23 cellular contexts compared by ENCODE assay signal in genomic region chr7:152106990-152107389, GRCh38.
DNase-seq lines count a peak whose midpoint lies in the region; ATAC-seq, FAIRE-seq and TF ChIP-seq lines count a peak whose summit lies in the region.
"Had no signal": no experiment of that assay in that cellular context is flagged by ENCODE, and none has a peak within 500 bp of the region (broad histone marks: within the 10 kb centered on the region; RNA-seq: fewer than 3 reads in every experiment).

No MANE protein-coding gene starts in this region.

- H3K36me3 Mint-ChIP-seq in type B pancreatic cell = peaks cover 28% of the 10 kb centered on the region
- peaks cover 40% of the 10 kb centered on the region for H3K36me3 Mint-ChIP-seq in effector memory CD8-positive, alpha-beta T cell (ENCODE audit: insufficient read depth)

- TF ChIP-seq CTCF in cardiac muscle cell (IDR thresholded peaks at IDR 0.05; ENCODE audit: low read depth, low read length) = no peak
- TF ChIP-seq CTCF in K562 (IDR thresholded peaks at IDR 0.05 in 2 of 3, conservative IDR thresholded peaks at IDR 0.05 in 1 of 3; ENCODE audit: insufficient read depth in 2 of 3, low read depth in 1 of 3, low read length in 3 of 3) = no peak
- no peak for TF ChIP-seq CTCF in type B pancreatic cell (conservative IDR thresholded peaks at IDR 0.05)

- CTCF ChIA-PET in K562 (lab: Yijun Ruan, JAX; ENCODE audit: low intra/inter-chr PET ratio) = interaction anchor here (0.7 kb wide), 1 partner anchor 620 kb away, joined by 3 read pairs; no protein-coding TSS in a partner anchor

- H3K9me3 Mint-ChIP-seq in type B pancreatic cell = no peaks in the 10 kb centered on the region
- H3K9me3 Mint-ChIP-seq in effector memory CD8-positive, alpha-beta T cell = no peaks in the 10 kb centered on the region
- H3K9me3 Mint-ChIP-seq: HFFc6 had no signal

- no peak for TF ChIP-seq POLR2A in K562 (conservative IDR thresholded peaks at IDR 0.05)

- peak overlapping the region; percentile 39 for H3K27ac Mint-ChIP-seq in type B pancreatic cell
- peak overlapping the region in 1 of 2 donors; percentile 11 for H3K27ac Mint-ChIP-seq in effector memory CD8-positive, alpha-beta T cell
- H3K27ac Mint-ChIP-seq: HFFc6 had no signal

- no peak overlapping the region for H3K9ac ChIP-seq in K562 (ENCODE audit: insufficient read depth in 1 of 2, low read depth in 2 of 2, low read length in 2 of 2)
- H3K9ac ChIP-seq: GM23248 had no signal

- 30% methylated on average over 4 of the region's 4 CpGs for WGBS in K562 (ENCODE audit: insufficient coverage, low coverage, missing lambda C conversion rate)

- DNase-seq in cardiac muscle cell (ENCODE audit: low read depth in 1 of 2, low spot score in 1 of 2) (no peak), Right ventricle myocardium inferior (ENCODE audit: missing footprints) (no peak), K562 (ENCODE audit: extremely low read depth in 1 of 4, low spot score in 3 of 4) (no peak), iris pigment epithelial cell (ENCODE audit: low read depth) (peak; percentile 10), type B pancreatic cell (ENCODE audit: extremely low spot score, unreplicated experiment) (no peak)
- no peak for DNase-seq in activated CD4-positive, alpha-beta T cell treated with anti-CD3 and anti-CD28 coated beads, Interleukin-2, amount 50 U/mL, for 48 hours
- DNase-seq in effector memory CD8-positive, alpha-beta T cell = no peak
- DNase-seq: DMS153, DND-41, GM23248, H7, HFFc6, Kasumi-1, NCI-H1105, NCI-H1436 treated with DMSO at 0.1 percent for 48 hours, NCI-H1930, NCI-H2107, NCI-H526 treated with DMSO at 0.1 percent for 48 hours, PC-9, Right ventricle myocardium superior had no signal

- no peaks in the 10 kb centered on the region for H3K27me3 Mint-ChIP-seq in type B pancreatic cell
- H3K27me3 Mint-ChIP-seq in effector memory CD8-positive, alpha-beta T cell = no peaks in the 10 kb centered on the region

- no peak overlapping the region for H3K4me2 ChIP-seq in K562 (ENCODE audit: insufficient read depth, low read length)
- H3K4me2 ChIP-seq: PC-9 had no signal

- H3K4me1 Mint-ChIP-seq in type B pancreatic cell (ENCODE audit: unreplicated experiment) = no peaks in the 10 kb centered on the region
- H3K4me1 Mint-ChIP-seq in effector memory CD8-positive, alpha-beta T cell (ENCODE audit: low read depth in 2 of 2) = no peaks in the 10 kb centered on the region

- intact Hi-C loops in Right ventricle myocardium inferior (cut with DNase I) = no loop called here
- intact Hi-C loops in K562 (cut with micrococcal nuclease) = no loop called here

- no peaks in the 10 kb centered on the region for H4K20me1 ChIP-seq in K562 (replicated peaks; ENCODE audit: control insufficient read depth, insufficient read depth, low read length)

- H3K4me3 Mint-ChIP-seq in type B pancreatic cell = no peak overlapping the region
- no peak overlapping the region for H3K4me3 Mint-ChIP-seq in effector memory CD8-positive, alpha-beta T cell
- H3K4me3 Mint-ChIP-seq: HFFc6 had no signal

- H3K27ac ChIP-seq in cardiac muscle cell (peak overlapping the region; percentile 71), K562 (ENCODE audit: extremely low read depth, low read depth, low read length) (no peak overlapping the region)
- H3K27ac ChIP-seq: GM23248, PC-9, SJSA1 had no signal

- H3K79me2 ChIP-seq in K562 (ENCODE audit: control insufficient read depth, insufficient read depth, low read length) = no peaks in the 10 kb centered on the region

- FAIRE-seq in K562 (lab: Jason Lieb, UNC) = no peak
- FAIRE-seq: GM19239 had no signal

- in situ Hi-C loops in K562 (cut with MboI) = no loop called here

- POLR2A ChIA-PET in K562 (lab: Yijun Ruan, JAX) = interaction anchor here (1.4 kb wide), 1 partner anchor 10 kb away, joined by 4 read pairs; no protein-coding TSS in a partner anchor

- peaks cover 7% of the 10 kb centered on the region for H3K4me1 ChIP-seq in cardiac muscle cell (ENCODE audit: low read depth)
- 0 out of 5 replicates have a peak, but pooled peaks cover 0 to 2% of the 10 kb centered on the region in 2 experiments for H3K4me1 ChIP-seq in K562 (replicated peaks in 1 of 2; ENCODE audit: control insufficient read depth in 2 of 2, insufficient read depth in 2 of 2, low read length in 2 of 2)
- H3K4me1 ChIP-seq: SJSA1 had no signal

- TF ChIP-seq RAD21 in K562 (CRISPR knock-in tag; conservative IDR thresholded peaks at IDR 0.05 in 1 of 2, IDR thresholded peaks at IDR 0.05 in 1 of 2) = no peak

- peaks cover 9% of the 10 kb centered on the region for H3K36me3 ChIP-seq in cardiac muscle cell
- H3K36me3 ChIP-seq in K562 (ENCODE audit: control insufficient read depth, insufficient read depth, low read length) = peaks cover 28% of the 10 kb centered on the region

- H3K27me3 ChIP-seq in cardiac muscle cell (no peaks in the 10 kb centered on the region), K562 (ENCODE audit: control insufficient read depth in 2 of 2, insufficient read depth in 2 of 2, low read length in 2 of 2) (no peaks in the 10 kb centered on the region)
- H3K27me3 ChIP-seq: SJSA1 had no signal

- no TSS peak for BruUV-seq in K562 (replicated peaks; lab: Mats Ljungman, UMichigan)

- H3K9me1 ChIP-seq in K562 (ENCODE audit: control insufficient read depth, insufficient read depth, low read length) = no peaks in the 10 kb centered on the region

- H3K4me3 ChIP-seq in cardiac muscle cell = no peak overlapping the region
- H3K4me3 ChIP-seq in K562 = no peak overlapping the region
- H3K4me3 ChIP-seq: GM23248, PC-9, SJSA1 had no signal

- no peaks in the 10 kb centered on the region for H3K9me3 ChIP-seq in cardiac muscle cell (ENCODE audit: low read depth)
- H3K9me3 ChIP-seq in K562 (replicated peaks; ENCODE audit: control insufficient read depth, insufficient read depth, low read depth, low read length) = no peaks in the 10 kb centered on the region
- H3K9me3 ChIP-seq: SJSA1 had no signal

- no peak for TF ChIP-seq EP300 in K562 (IDR thresholded peaks at IDR 0.05; ENCODE audit: low read length)

- no peak overlapping the region for H2AFZ ChIP-seq in K562 (ENCODE audit: low read depth, low read length)
- H2AFZ ChIP-seq: GM23248, PC-9 had no signal

- ATAC-seq in Right ventricle myocardium inferior (no peak), K562 (0 out of 3 replicates have a peak, but pooled peaks have one; percentile 13), GM21717 (IDR thresholded peaks at IDR 0.05; ENCODE audit: unreplicated experiment) (no peak)
- ATAC-seq in effector memory CD8-positive, alpha-beta T cell (replicated peaks) = no peak

TF ChIP-seq in K562, 482 proteins besides CTCF, POLR2A, EP300 and RAD21:
- TF ChIP-seq HINFP (tag; conservative IDR thresholded peaks at IDR 0.05; ENCODE audit: low read depth) (no peak), ATF3 (IDR thresholded peaks at IDR 0.05) (peak; percentile 47), ATF3 (CRISPR knock-in tag; conservative IDR thresholded peaks at IDR 0.05) (no peak)
